In genomic region chr10:17007836-17008235, GRCh38 we compare ENCODE assay signal across 12 cellular contexts.
DNase-seq lines count a peak whose midpoint lies in the region; ATAC-seq and TF ChIP-seq lines count a peak whose summit lies in the region.
"Had no signal": no experiment of that assay in that cellular context is flagged by ENCODE, and none has a peak within 500 bp of the region (broad histone marks: within the 10 kb centered on the region; RNA-seq: fewer than 3 reads in every experiment).

No MANE protein-coding gene starts in this region.

- H3K4me1 Mint-ChIP-seq in activated CD4-positive, alpha-beta T cell treated with anti-CD3 and anti-CD28 coated beads for 36 hours: peaks cover 52% of the 10 kb centered on the region

- in situ Hi-C loops in mammary epithelial cell (cut with MboI; ENCODE audit: low sequenced_read_pairs in 2 of 2): no loop called here

- H3K79me2 ChIP-seq in mammary epithelial cell (ENCODE audit: insufficient read depth, low read length): no peaks in the 10 kb centered on the region

- no peak overlapping the region for H3K9ac ChIP-seq in mammary epithelial cell (ENCODE audit: insufficient read depth, low read length)

- no peak overlapping the region for H2AFZ ChIP-seq in mammary epithelial cell (ENCODE audit: low read depth, low read length)
- no peak overlapping the region for H2AFZ ChIP-seq in neuron (ENCODE audit: low read depth, low read length)

- no peak for DNase-seq in breast epithelium (ENCODE audit: low spot score in 2 of 2)
- DNase-seq in mammary epithelial cell: no peak
- no peak for DNase-seq in heart right ventricle
- no peak for DNase-seq in vagina (ENCODE audit: extremely low spot score in 2 of 2)
- DNase-seq in GM03348 (ENCODE audit: low spot score): no peak
- DNase-seq in activated CD4-positive, alpha-beta T cell treated with anti-CD3 and anti-CD28 coated beads for 36 hours: no peak
- DNase-seq in T-helper 2 cell: no peak
- DNase-seq: activated CD4-positive, CD25-positive, alpha-beta regulatory T cell; body of pancreas; NCI-H524 treated with DMSO at 0.1 percent for 48 hours; nephron progenitor cell had no signal

- H4K20me1 ChIP-seq in mammary epithelial cell (ENCODE audit: insufficient read depth, low read length): no peaks in the 10 kb centered on the region

- dilution Hi-C loops in mammary epithelial cell (cut with HindIII; ENCODE audit: low sequenced_read_pairs): no loop called here

- H3K9me3 ChIP-seq in breast epithelium (no peaks in the 10 kb centered on the region), mammary epithelial cell (replicated peaks; ENCODE audit: insufficient read depth, low read length) (no peaks in the 10 kb centered on the region), heart right ventricle (peaks cover 0 to 8% (median 0%) of the 10 kb centered on the region in 11 donors), neuron (ENCODE audit: low read length) (peaks cover 3% of the 10 kb centered on the region), vagina (no peaks in the 10 kb centered on the region)
- H3K9me3 ChIP-seq: body of pancreas had no signal

- no peaks in the 10 kb centered on the region for H3K27me3 ChIP-seq in breast epithelium
- H3K27me3 ChIP-seq in mammary epithelial cell (ENCODE audit: insufficient read depth, low read length): no peaks in the 10 kb centered on the region
- H3K27me3 ChIP-seq in heart right ventricle: no peaks in the 10 kb centered on the region
- H3K27me3 ChIP-seq in neuron (ENCODE audit: insufficient read depth, low read length): no peaks in the 10 kb centered on the region
- H3K27me3 ChIP-seq in vagina: no peaks in the 10 kb centered on the region
- H3K27me3 ChIP-seq: body of pancreas had no signal

- no peak overlapping the region for H3K4me3 ChIP-seq in breast epithelium
- no peak overlapping the region for H3K4me3 ChIP-seq in mammary epithelial cell (replicated peaks in 1 of 3; ENCODE audit: insufficient read depth in 1 of 3, low read depth in 2 of 3, low read length in 3 of 3)
- no peak overlapping the region for H3K4me3 ChIP-seq in heart right ventricle
- peak overlapping the region; percentile 26 for H3K4me3 ChIP-seq in neuron (ENCODE audit: low read length)
- no peak overlapping the region for H3K4me3 ChIP-seq in vagina
- H3K4me3 ChIP-seq: body of pancreas had no signal

- peak overlapping the region; percentile 34 to 50 for H3K27ac ChIP-seq in breast epithelium
- no peak overlapping the region for H3K27ac ChIP-seq in mammary epithelial cell (ENCODE audit: insufficient read depth, low read depth, low read length)
- peak overlapping the region; percentile 51 to 83 (median 75) for H3K27ac ChIP-seq in heart right ventricle
- peak overlapping the region; percentile 79 for H3K27ac ChIP-seq in vagina
- H3K27ac ChIP-seq: body of pancreas had no signal

- CTCF ChIA-PET in mammary epithelial cell (lab: Charles Lee; ENCODE audit: low non-redundant PET): no interaction called here
- CTCF ChIA-PET in activated CD4-positive, alpha-beta T cell treated with anti-CD3 and anti-CD28 coated beads for 36 hours (lab: Charles Lee): interaction anchor here (1.1 kb wide), 1 partner anchor 17 kb away, joined by 3 read pairs; no protein-coding TSS in a partner anchor

- H3K27ac Mint-ChIP-seq in activated CD4-positive, alpha-beta T cell treated with anti-CD3 and anti-CD28 coated beads for 36 hours: no peak overlapping the region

- H3K36me3 Mint-ChIP-seq in activated CD4-positive, alpha-beta T cell treated with anti-CD3 and anti-CD28 coated beads for 36 hours (ENCODE audit: low read depth): peaks cover 7% of the 10 kb centered on the region

- H3K4me1 ChIP-seq in breast epithelium: peaks cover 6 to 7% of the 10 kb centered on the region in 2 donors
- H3K4me1 ChIP-seq in mammary epithelial cell (ENCODE audit: insufficient read depth, low read length): peaks cover 38% of the 10 kb centered on the region
- peaks cover 22 to 67% (median 37%) of the 10 kb centered on the region in 9 donors for H3K4me1 ChIP-seq in heart right ventricle
- peaks cover 61% of the 10 kb centered on the region for H3K4me1 ChIP-seq in neuron (ENCODE audit: insufficient read depth, low read length)
- H3K4me1 ChIP-seq in vagina: peaks cover 23% of the 10 kb centered on the region
- H3K4me1 ChIP-seq: body of pancreas had no signal

- peaks cover 10% of the 10 kb centered on the region for H3K27me3 Mint-ChIP-seq in activated CD4-positive, alpha-beta T cell treated with anti-CD3 and anti-CD28 coated beads for 36 hours

- no peak overlapping the region for H3K4me2 ChIP-seq in mammary epithelial cell (ENCODE audit: insufficient read depth, low read depth, low read length)

- WGBS in mammary epithelial cell (ENCODE audit: low coverage, missing lambda C conversion rate): 89% methylated on average over 4 of the region's 4 CpGs
- WGBS in heart right ventricle, 2 donors: 63 to 74% methylated on average over 4 of the region's 4 CpGs

- BruUV-seq in mammary epithelial cell (replicated peaks; lab: Mats Ljungman, UMichigan): no TSS peak

- H3K36me3 ChIP-seq in breast epithelium: no peaks in the 10 kb centered on the region
- H3K36me3 ChIP-seq in mammary epithelial cell (ENCODE audit: insufficient read depth, low read length): no peaks in the 10 kb centered on the region
- H3K36me3 ChIP-seq in heart right ventricle: no peaks in the 10 kb centered on the region
- no peaks in the 10 kb centered on the region for H3K36me3 ChIP-seq in neuron (ENCODE audit: insufficient read depth, low read length)
- no peaks in the 10 kb centered on the region for H3K36me3 ChIP-seq in vagina

- TF ChIP-seq POLR2A in breast epithelium (IDR thresholded peaks at IDR 0.05): no peak
- TF ChIP-seq POLR2A in vagina (IDR thresholded peaks at IDR 0.05): no peak

- H3K4me3 Mint-ChIP-seq in activated CD4-positive, alpha-beta T cell treated with anti-CD3 and anti-CD28 coated beads for 36 hours: no peak overlapping the region
- H3K4me3 Mint-ChIP-seq: nephron progenitor cell had no signal

- intact Hi-C loops in breast epithelium (cut with DNase I; ENCODE audit: low total_unique reads): no loop called here
- intact Hi-C loops in mammary epithelial cell (cut with micrococcal nuclease): no loop called here
- intact Hi-C loops in heart right ventricle (cut with DNase I): loop anchor here in 4 of 10 donors (5.0 to 10.0 kb wide), 3 partner anchors 217 to 224 kb away; partner anchors contain the start of gene VIM (in 3 of the 4)
- intact Hi-C loops in vagina (cut with DNase I): no loop called here
- intact Hi-C loops in activated CD4-positive, alpha-beta T cell treated with anti-CD3 and anti-CD28 coated beads for 36 hours (cut with DNase I, micrococcal nuclease): no loop called here

- ATAC-seq in heart right ventricle: peak in 4 of 8 donors; percentile 2 to 40 (median 18)
- no peak for ATAC-seq in activated CD4-positive, alpha-beta T cell treated with anti-CD3 and anti-CD28 coated beads for 36 hours
- ATAC-seq: body of pancreas had no signal

- POLR2A ChIA-PET in activated CD4-positive, alpha-beta T cell treated with anti-CD3 and anti-CD28 coated beads for 36 hours (lab: Charles Lee): no interaction called here

- TF ChIP-seq CTCF in breast epithelium (IDR thresholded peaks at IDR 0.05) (no peak), mammary epithelial cell (conservative IDR thresholded peaks at IDR 0.05 in 1 of 2, IDR thresholded peaks at IDR 0.05 in 1 of 2; ENCODE audit: extremely low read depth in 1 of 2, insufficient read depth in 1 of 2, low read depth in 1 of 2, low read length in 2 of 2) (no peak), heart right ventricle (IDR thresholded peaks at IDR 0.05) (no peak), vagina (IDR thresholded peaks at IDR 0.05) (no peak)

- peaks cover 4% of the 10 kb centered on the region for H3K9me3 Mint-ChIP-seq in activated CD4-positive, alpha-beta T cell treated with anti-CD3 and anti-CD28 coated beads for 36 hours (ENCODE audit: low read depth)
